ENCODE assay signal across 11 cellular contexts in genomic region chr7:139774376-139774775, GRCh38. TPM values are rescaled to one million over a fixed set of nuclear protein-coding genes. Genes with fewer than 3 reads are reported as not detected.
DNase-seq lines count a peak whose midpoint lies in the region; TF ChIP-seq lines count a peak whose summit lies in the region.
"Had no signal": no experiment of that assay in that cellular context is flagged by ENCODE, and none has a peak within 500 bp of the region (broad histone marks: within the 10 kb centered on the region; RNA-seq: fewer than 3 reads in every experiment).

No MANE protein-coding gene starts in this region.

- TF ChIP-seq CTCF in AG09309 (IDR thresholded peaks at IDR 0.05; ENCODE audit: control insufficient read depth, insufficient read depth, low read depth, low read length, missing control alignments) (no peak), brain microvascular endothelial cell (IDR thresholded peaks at IDR 0.05; ENCODE audit: low read depth, low read length, missing control alignments) (no peak), GM10266 (IDR thresholded peaks at IDR 0.05; ENCODE audit: control insufficient read depth, insufficient read depth, low read depth, missing control alignments) (no peak)

- H3K27ac ChIP-seq in brain microvascular endothelial cell, result peak overlapping the region; percentile 97

- H3K4me1 Mint-ChIP-seq in IgD-negative memory B cell, result peaks cover 39 to 58% (median 51%) of the 10 kb centered on the region in 3 donors

- H3K4me3 ChIP-seq in AG09309 (ENCODE audit: control insufficient read depth, low read depth, low read length) (no peak overlapping the region), brain microvascular endothelial cell (ENCODE audit: low read depth, low read length) (no peak overlapping the region)

- peaks cover 6% of the 10 kb centered on the region for H3K36me3 ChIP-seq in brain microvascular endothelial cell (replicated peaks)

- H3K27me3 ChIP-seq in brain microvascular endothelial cell (replicated peaks), result no peaks in the 10 kb centered on the region

- no peak overlapping the region for H3K27ac Mint-ChIP-seq in IgD-negative memory B cell

- peaks cover 2% of the 10 kb centered on the region for H3K27me3 Mint-ChIP-seq in IgD-negative memory B cell

- H3K4me3 Mint-ChIP-seq in IgD-negative memory B cell, result peak overlapping the region; percentile 4 to 99 (median 98)

- DNase-seq in AG09309 (ENCODE audit: low read depth) (peak; percentile 55), brain microvascular endothelial cell (peak; percentile 81), myocyte (ENCODE audit: low read depth) (peak; percentile 39), GM10266 (ENCODE audit: extremely low spot score) (no peak), HUDEP-2 (lab: John Stamatoyannopoulos, UW; ENCODE audit: unreplicated experiment in 76 of 76) (no peak)
- DNase-seq in stimulated activated CD4-positive, alpha-beta T cell treated with anti-CD3 and anti-CD28 coated beads, Interleukin-12 subunit alpha, Interleukin-12 subunit beta, amount 100 ng/mL, for 4 hours, result no peak
- DNase-seq in stimulated activated CD4-positive, alpha-beta T cell treated with anti-CD3 and anti-CD28 coated beads, Interleukin-15, amount 100 ng/mL, for 24 hours, result no peak
- DNase-seq: effector memory CD4-positive, alpha-beta T cell; NCI-H345 had no signal

- peaks cover 10% of the 10 kb centered on the region for H3K36me3 Mint-ChIP-seq in IgD-negative memory B cell

- in situ Hi-C loops in brain microvascular endothelial cell (cut with HindIII; ENCODE audit: low pct_ligation_motif_present, low sequenced_read_pairs), result no loop called here

- H3K9me3 Mint-ChIP-seq in IgD-negative memory B cell, result no peaks in the 10 kb centered on the region

RNA-seq across cellular contexts. Expression of gene HIPK2, which starts 3.4 kb away (rescaled TPM):
- 5.5 TPM for polyA plus RNA-seq in IgD-negative memory B cell
- 23.5 and 26.4 TPM in 2 replicates for total RNA-seq in myocyte
- polyA plus RNA-seq in myocyte (2012), result 19.5 TPM

RNA-seq across cellular contexts. Expression of gene TBXAS1, which starts 54.7 kb away (rescaled TPM):
- polyA plus RNA-seq in IgD-negative memory B cell, result 16.7 TPM
- 0.21 and 0.32 TPM in 2 replicates for total RNA-seq in myocyte
- 1.0 TPM for polyA plus RNA-seq in myocyte (2012)
- total RNA-seq: G401 had no signal

Comparison
In these comparisons a context has a peak if more than half of its experiments do, and no peak if none do; other contexts are left out.
1. DNase-seq: peak in AG09309 (single experiment), brain microvascular endothelial cell (single experiment) and myocyte (single experiment); none in GM10266 (single experiment), stimulated activated CD4-positive, alpha-beta T cell treated with anti-CD3 and anti-CD28 coated beads, Interleukin-12 subunit alpha, Interleukin-12 subunit beta, amount 100 ng/mL, for 4 hours (single experiment), HUDEP-2 (0 of 76) and stimulated activated CD4-positive, alpha-beta T cell treated with anti-CD3 and anti-CD28 coated beads, Interleukin-15, amount 100 ng/mL, for 24 hours (single experiment).